ENCODE assay signal across 2 cellular contexts in the genomic region with DNA sequence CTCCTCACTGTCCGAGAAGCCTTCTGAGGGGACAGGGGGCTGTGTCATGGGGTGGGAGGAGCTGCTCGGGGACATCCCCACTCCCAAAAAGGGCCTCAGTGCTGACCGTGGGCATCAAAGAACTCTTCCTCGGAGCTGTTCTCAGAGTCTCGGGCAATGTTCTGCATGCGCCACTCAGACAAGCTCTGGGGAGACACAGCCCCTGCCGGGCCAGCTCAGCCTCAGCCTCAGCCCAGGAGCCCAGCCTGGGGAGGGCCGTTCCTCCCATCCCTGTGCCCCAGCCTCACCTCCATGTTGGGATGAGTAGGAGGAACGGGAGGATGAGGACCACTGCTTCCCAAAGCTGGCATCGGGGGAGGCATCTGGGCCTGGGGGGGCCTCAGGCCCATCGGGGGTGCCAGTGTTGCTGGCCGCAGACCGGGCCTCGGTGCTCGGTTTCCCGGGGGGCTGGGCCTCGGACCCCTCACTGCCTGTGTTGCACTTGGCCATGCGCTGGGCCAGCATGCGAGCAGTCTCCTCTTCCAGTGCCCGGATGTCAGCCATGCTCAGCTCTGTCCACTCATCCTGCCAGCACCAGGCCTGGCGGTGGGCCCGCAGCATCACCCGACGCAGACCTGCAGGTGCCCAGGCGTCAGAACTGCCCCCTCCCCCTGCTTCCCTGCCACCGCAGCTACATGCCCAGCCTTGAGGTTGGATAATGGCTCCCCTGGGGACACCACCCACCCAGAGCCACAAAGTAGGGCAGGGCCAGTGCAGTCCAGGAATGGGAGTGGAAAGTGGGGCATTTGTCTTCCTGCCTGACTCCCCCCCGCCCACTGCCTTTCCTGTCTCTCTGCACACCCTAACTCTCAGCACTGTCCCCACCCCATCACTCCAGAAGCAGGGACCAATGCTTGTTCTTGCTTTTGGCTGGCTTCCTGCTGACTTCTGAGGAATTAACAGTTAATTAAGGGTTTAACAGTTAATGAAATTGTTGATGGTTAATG.
TF ChIP-seq lines count a peak whose summit lies in the region.

No MANE protein-coding gene starts in this region.

TF ChIP-seq in HEK293, 187 proteins besides CTCF, POLR2A, EP300 and RAD21:
- TF ChIP-seq, protein P1, sequence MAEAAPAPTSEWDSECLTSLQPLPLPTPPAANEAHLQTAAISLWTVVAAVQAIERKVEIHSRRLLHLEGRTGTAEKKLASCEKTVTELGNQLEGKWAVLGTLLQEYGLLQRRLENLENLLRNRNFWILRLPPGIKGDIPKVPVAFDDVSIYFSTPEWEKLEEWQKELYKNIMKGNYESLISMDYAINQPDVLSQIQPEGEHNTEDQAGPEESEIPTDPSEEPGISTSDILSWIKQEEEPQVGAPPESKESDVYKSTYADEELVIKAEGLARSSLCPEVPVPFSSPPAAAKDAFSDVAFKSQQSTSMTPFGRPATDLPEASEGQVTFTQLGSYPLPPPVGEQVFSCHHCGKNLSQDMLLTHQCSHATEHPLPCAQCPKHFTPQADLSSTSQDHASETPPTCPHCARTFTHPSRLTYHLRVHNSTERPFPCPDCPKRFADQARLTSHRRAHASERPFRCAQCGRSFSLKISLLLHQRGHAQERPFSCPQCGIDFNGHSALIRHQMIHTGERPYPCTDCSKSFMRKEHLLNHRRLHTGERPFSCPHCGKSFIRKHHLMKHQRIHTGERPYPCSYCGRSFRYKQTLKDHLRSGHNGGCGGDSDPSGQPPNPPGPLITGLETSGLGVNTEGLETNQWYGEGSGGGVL (tag by site-specific recombination; IDR thresholded peaks at IDR 0.05) = no peak
- TF ChIP-seq, protein P2, sequence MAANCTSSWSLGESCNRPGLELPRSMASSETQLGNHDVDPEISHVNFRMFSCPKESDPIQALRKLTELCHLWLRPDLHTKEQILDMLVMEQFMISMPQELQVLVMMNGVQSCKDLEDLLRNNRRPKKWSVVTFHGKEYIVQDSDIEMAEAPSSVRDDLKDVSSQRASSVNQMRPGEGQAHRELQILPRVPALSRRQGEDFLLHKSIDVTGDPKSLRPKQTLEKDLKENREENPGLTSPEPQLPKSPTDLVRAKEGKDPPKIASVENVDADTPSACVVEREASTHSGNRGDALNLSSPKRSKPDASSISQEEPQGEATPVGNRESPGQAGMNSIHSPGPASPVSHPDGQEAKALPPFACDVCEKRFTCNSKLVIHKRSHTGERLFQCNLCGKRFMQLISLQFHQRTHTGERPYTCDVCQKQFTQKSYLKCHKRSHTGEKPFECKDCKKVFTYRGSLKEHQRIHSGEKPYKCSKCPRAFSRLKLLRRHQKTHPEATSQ (tag by site-specific recombination; IDR thresholded peaks at IDR 0.05) = no peak
- TF ChIP-seq, protein P3, sequence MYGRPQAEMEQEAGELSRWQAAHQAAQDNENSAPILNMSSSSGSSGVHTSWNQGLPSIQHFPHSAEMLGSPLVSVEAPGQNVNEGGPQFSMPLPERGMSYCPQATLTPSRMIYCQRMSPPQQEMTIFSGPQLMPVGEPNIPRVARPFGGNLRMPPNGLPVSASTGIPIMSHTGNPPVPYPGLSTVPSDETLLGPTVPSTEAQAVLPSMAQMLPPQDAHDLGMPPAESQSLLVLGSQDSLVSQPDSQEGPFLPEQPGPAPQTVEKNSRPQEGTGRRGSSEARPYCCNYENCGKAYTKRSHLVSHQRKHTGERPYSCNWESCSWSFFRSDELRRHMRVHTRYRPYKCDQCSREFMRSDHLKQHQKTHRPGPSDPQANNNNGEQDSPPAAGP (tag by site-specific recombination; IDR thresholded peaks at IDR 0.05) = 0 out of 2 replicates have a peak, but pooled peaks have one; percentile 29
- TF ChIP-seq ZFHX2 (tag by site-specific recombination; conservative IDR thresholded peaks at IDR 0.05) (peak; percentile 62), KLF1 (tag by site-specific recombination; IDR thresholded peaks at IDR 0.05) (peak; percentile 77), SP2 (tag by site-specific recombination; IDR thresholded peaks at IDR 0.05) (0 out of 2 replicates have a peak, but pooled peaks have one; percentile 10), ZNF776 (tag by site-specific recombination; IDR thresholded peaks at IDR 0.05; ENCODE audit: borderline replicate concordance) (no peak), EGR2 (tag by site-specific recombination; IDR thresholded peaks at IDR 0.05; ENCODE audit: low read depth) (peak; percentile 38; the same call in 1 of the 2 replicates)
- TF ChIP-seq, protein P4, sequence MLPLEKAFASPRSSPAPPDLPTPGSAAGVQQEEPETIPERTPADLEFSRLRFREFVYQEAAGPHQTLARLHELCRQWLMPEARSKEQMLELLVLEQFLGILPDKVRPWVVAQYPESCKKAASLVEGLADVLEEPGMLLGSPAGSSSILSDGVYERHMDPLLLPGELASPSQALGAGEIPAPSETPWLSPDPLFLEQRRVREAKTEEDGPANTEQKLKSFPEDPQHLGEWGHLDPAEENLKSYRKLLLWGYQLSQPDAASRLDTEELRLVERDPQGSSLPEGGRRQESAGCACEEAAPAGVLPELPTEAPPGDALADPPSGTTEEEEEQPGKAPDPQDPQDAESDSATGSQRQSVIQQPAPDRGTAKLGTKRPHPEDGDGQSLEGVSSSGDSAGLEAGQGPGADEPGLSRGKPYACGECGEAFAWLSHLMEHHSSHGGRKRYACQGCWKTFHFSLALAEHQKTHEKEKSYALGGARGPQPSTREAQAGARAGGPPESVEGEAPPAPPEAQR (tag by site-specific recombination; IDR thresholded peaks at IDR 0.05) = no peak

TF ChIP-seq in GM12878, 131 proteins besides CTCF, POLR2A, EP300 and RAD21:
- TF ChIP-seq, protein P5, sequence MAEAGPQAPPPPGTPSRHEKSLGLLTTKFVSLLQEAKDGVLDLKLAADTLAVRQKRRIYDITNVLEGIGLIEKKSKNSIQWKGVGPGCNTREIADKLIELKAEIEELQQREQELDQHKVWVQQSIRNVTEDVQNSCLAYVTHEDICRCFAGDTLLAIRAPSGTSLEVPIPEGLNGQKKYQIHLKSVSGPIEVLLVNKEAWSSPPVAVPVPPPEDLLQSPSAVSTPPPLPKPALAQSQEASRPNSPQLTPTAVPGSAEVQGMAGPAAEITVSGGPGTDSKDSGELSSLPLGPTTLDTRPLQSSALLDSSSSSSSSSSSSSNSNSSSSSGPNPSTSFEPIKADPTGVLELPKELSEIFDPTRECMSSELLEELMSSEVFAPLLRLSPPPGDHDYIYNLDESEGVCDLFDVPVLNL (IDR thresholded peaks at IDR 0.05; ENCODE audit: low read depth, low read length) = no peak
- TF ChIP-seq ESRRA (IDR thresholded peaks at IDR 0.05; ENCODE audit: low read length) (no peak), FOXK2 (IDR thresholded peaks at IDR 0.05) (no peak)
